Comparison of ENCODE assay signal across 8 cellular contexts in genomic region chr2:190791347-190791982, GRCh38.
A peak's percentile ranks its signal among the peaks of the same experiment; 100 is the strongest.
DNase-seq lines count a peak whose midpoint lies in the region; ATAC-seq, FAIRE-seq and TF ChIP-seq lines count a peak whose summit lies in the region.

No MANE protein-coding gene starts in this region.

- peak; percentile 32 for ATAC-seq in central memory CD8-positive, alpha-beta T cell (replicated peaks; ENCODE audit: extremely low read depth, poor library complexity, severe bottlenecking)
- peak; percentile 84 for ATAC-seq in upper lobe of right lung
- no peak for ATAC-seq in HG03097 (IDR thresholded peaks at IDR 0.05; ENCODE audit: low FRiP score, unreplicated experiment)
- ATAC-seq in GM21576 (IDR thresholded peaks at IDR 0.05; ENCODE audit: unreplicated experiment): no peak

- H3K79me2 ChIP-seq in mesendoderm (ENCODE audit: control insufficient read depth, insufficient read depth, low read length): no peaks in the 10 kb centered on the region

- intact Hi-C loops in upper lobe of right lung (cut with DNase I): no loop called here

- no peaks in the 10 kb centered on the region for H3K9me3 Mint-ChIP-seq in central memory CD8-positive, alpha-beta T cell

- H3K36me3 ChIP-seq in mesendoderm (ENCODE audit: control insufficient read depth, insufficient read depth, low read length) (no peaks in the 10 kb centered on the region), upper lobe of right lung (no peaks in the 10 kb centered on the region)

- H4K8ac ChIP-seq in mesendoderm (ENCODE audit: low read depth, low read length): no peak overlapping the region

- no peak overlapping the region for H2AK5ac ChIP-seq in mesendoderm (ENCODE audit: low read length)

- H3K27me3 ChIP-seq in mesendoderm (ENCODE audit: insufficient read depth, low read length, poor library complexity) (no peaks in the 10 kb centered on the region), upper lobe of right lung (no peaks in the 10 kb centered on the region)

- no peak overlapping the region for H2BK120ac ChIP-seq in mesendoderm (ENCODE audit: low read depth, low read length)

- no peak overlapping the region for H2BK15ac ChIP-seq in mesendoderm (replicated peaks; ENCODE audit: low read depth)

- H3K4ac ChIP-seq in mesendoderm (ENCODE audit: low read depth, low read length): no peak overlapping the region

- H3K23ac ChIP-seq in mesendoderm (ENCODE audit: low read length): no peak overlapping the region

- H3K79me1 ChIP-seq in mesendoderm (ENCODE audit: low read length): no peaks in the 10 kb centered on the region

- no peak overlapping the region for H3K18ac ChIP-seq in mesendoderm (ENCODE audit: low read length)

- no peak overlapping the region for H2BK5ac ChIP-seq in mesendoderm (ENCODE audit: low read length)

- no peak for FAIRE-seq in D721Med (lab: Jason Lieb, UNC)

- H3K4me1 Mint-ChIP-seq in central memory CD8-positive, alpha-beta T cell: peaks cover 16% of the 10 kb centered on the region

- no peak overlapping the region for H3K4me3 Mint-ChIP-seq in central memory CD8-positive, alpha-beta T cell

- no peak for TF ChIP-seq CTCF in upper lobe of right lung (IDR thresholded peaks at IDR 0.05)
- TF ChIP-seq CTCF in D721Med (IDR thresholded peaks at IDR 0.05; ENCODE audit: insufficient read depth, missing control alignments): no peak

- H3K4me3 ChIP-seq in mesendoderm (ENCODE audit: low read length) (no peak overlapping the region), upper lobe of right lung (no peak overlapping the region)

- no peak overlapping the region for H3K4me2 ChIP-seq in mesendoderm (ENCODE audit: low read length)

- no peak overlapping the region for H3K9ac ChIP-seq in mesendoderm (ENCODE audit: low read length)

- DNase-seq in Caki2 (ENCODE audit: low read depth): peak; percentile 92
- peak; percentile 40 for DNase-seq in OCI-M1 (lab: John Stamatoyannopoulos, UW)
- DNase-seq in central memory CD8-positive, alpha-beta T cell (ENCODE audit: low spot score in 2 of 2): no peak
- DNase-seq in mesendoderm: peak; percentile 59
- no peak for DNase-seq in upper lobe of right lung
- DNase-seq in D721Med (ENCODE audit: insufficient read length, low spot score): no peak

- H3K36me3 Mint-ChIP-seq in central memory CD8-positive, alpha-beta T cell (ENCODE audit: insufficient read depth): no peaks in the 10 kb centered on the region

- H3K27ac Mint-ChIP-seq in central memory CD8-positive, alpha-beta T cell (ENCODE audit: low read depth): no peak overlapping the region

- no peaks in the 10 kb centered on the region for H3K27me3 Mint-ChIP-seq in central memory CD8-positive, alpha-beta T cell

- H3K4me1 ChIP-seq in mesendoderm (ENCODE audit: control insufficient read depth, low read depth, low read length): peaks cover 3% of the 10 kb centered on the region
- H3K4me1 ChIP-seq in upper lobe of right lung: peaks cover 9% of the 10 kb centered on the region

- H4K5ac ChIP-seq in mesendoderm (ENCODE audit: low read length): no peak overlapping the region

- H3K9me3 ChIP-seq in upper lobe of right lung: no peaks in the 10 kb centered on the region

- no peak overlapping the region for H3K56ac ChIP-seq in mesendoderm (ENCODE audit: low read length)

- in situ Hi-C loops in Caki2 (cut with HindIII; ENCODE audit: low pct_unique_long_range_greater_than_20kb, low sequenced_read_pairs): no loop called here

- no CpG with 5 or more reads among the region's 7 CpGs for WGBS in mesendoderm (ENCODE audit: extremely low coverage, insufficient coverage, low lambda C conversion rate)

- H3K27ac ChIP-seq in mesendoderm (ENCODE audit: low read depth, low read length) (no peak overlapping the region), upper lobe of right lung (peak overlapping the region; percentile 0)

Comparison
In these comparisons a context has a peak if more than half of its experiments do, and no peak if none do; other contexts are left out.
1. DNase-seq: peak in Caki2 (single experiment), OCI-M1 (single experiment) and mesendoderm (single experiment); none in central memory CD8-positive, alpha-beta T cell (0 of 2), upper lobe of right lung (single experiment) and D721Med (single experiment).
2. ATAC-seq: peak in central memory CD8-positive, alpha-beta T cell (single experiment) and upper lobe of right lung (single experiment); none in HG03097 (single experiment) and GM21576 (single experiment).